Comparison of ENCODE assay signal across 1 cellular context in genomic region chr13:50780201-50781015, GRCh38.
TF ChIP-seq lines count a peak whose summit lies in the region.

No MANE protein-coding gene starts in this region.

TF ChIP-seq in H1, 55 proteins besides CTCF, POLR2A, EP300 and RAD21 (continued from another document):
- TF ChIP-seq CHD7 (IDR thresholded peaks at IDR 0.05; ENCODE audit: insufficient replicate concordance, low read length) (no peak), USF2 (IDR thresholded peaks at IDR 0.05; ENCODE audit: low read length) (no peak), NANOG (IDR thresholded peaks at IDR 0.05; ENCODE audit: insufficient read depth, low read depth, low read length, poor library complexity, severe bottlenecking) (no peak)
